In the genomic region with DNA sequence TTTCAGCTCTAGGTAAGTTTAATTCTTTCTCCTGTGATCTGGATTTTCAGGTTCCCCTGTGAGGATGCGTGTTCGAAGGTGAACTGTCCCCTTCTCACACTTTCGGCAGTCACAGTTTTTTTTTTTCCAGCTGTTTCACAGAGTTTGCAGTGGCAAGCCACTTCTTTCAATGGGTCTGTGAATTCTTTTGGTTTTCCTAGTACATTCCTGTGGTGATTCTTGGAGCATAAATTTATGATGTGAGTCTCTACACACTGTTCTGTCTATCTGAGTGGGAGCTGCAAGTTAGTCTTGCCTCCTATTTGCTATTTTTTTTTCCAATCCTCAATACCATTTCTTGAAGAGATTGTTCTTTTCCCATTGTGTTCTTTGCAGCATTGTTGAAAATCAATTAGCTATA, we compare ENCODE assay signal across 18 cellular contexts.
DNase-seq lines count a peak whose midpoint lies in the region; ATAC-seq and TF ChIP-seq lines count a peak whose summit lies in the region.
"Had no signal": no experiment of that assay in that cellular context is flagged by ENCODE, and none has a peak within 500 bp of the region (broad histone marks: within the 10 kb centered on the region; RNA-seq: fewer than 3 reads in every experiment).

No MANE protein-coding gene starts in this region.

- no peak overlapping the region for H3K27ac ChIP-seq in naive thymus-derived CD4-positive, alpha-beta T cell (ENCODE audit: low read depth, low read length)

- H3K4me2 ChIP-seq in skeletal muscle satellite cell (ENCODE audit: low read length) = no peak overlapping the region

- no peak overlapping the region for H3K4me3 Mint-ChIP-seq in naive thymus-derived CD4-positive, alpha-beta T cell

- H3K9ac ChIP-seq in skeletal muscle satellite cell (ENCODE audit: low read depth, low read length) = peak overlapping the region; percentile 55

- H3K4me3 ChIP-seq in astrocyte of the spinal cord (ENCODE audit: low read depth, low read length) = no peak overlapping the region
- H3K4me3 ChIP-seq in skeletal muscle satellite cell (ENCODE audit: low read length) = no peak overlapping the region
- H3K4me3 ChIP-seq in naive thymus-derived CD4-positive, alpha-beta T cell (ENCODE audit: low read length) = no peak overlapping the region
- H3K4me3 ChIP-seq: MG63 had no signal

- intact Hi-C loops in naive thymus-derived CD4-positive, alpha-beta T cell (cut with micrococcal nuclease) = no loop called here

- no peaks in the 10 kb centered on the region for H3K27me3 Mint-ChIP-seq in naive thymus-derived CD4-positive, alpha-beta T cell

- H3K4me1 ChIP-seq in skeletal muscle satellite cell (ENCODE audit: control insufficient read depth, insufficient read depth, low read length) = peaks cover 7% of the 10 kb centered on the region
- H3K4me1 ChIP-seq in naive thymus-derived CD4-positive, alpha-beta T cell (ENCODE audit: control insufficient read depth in 2 of 2, insufficient read depth in 2 of 2, low read length in 2 of 2) = no peaks in the 10 kb centered on the region
- H3K4me1 ChIP-seq: Caco-2 had no signal

- no peaks in the 10 kb centered on the region for H3K4me1 Mint-ChIP-seq in naive thymus-derived CD4-positive, alpha-beta T cell

- ATAC-seq in HG02642 (IDR thresholded peaks at IDR 0.05; ENCODE audit: poor library complexity, unreplicated experiment) = no peak
- no peak for ATAC-seq in naive thymus-derived CD4-positive, alpha-beta T cell

- H3K36me3 Mint-ChIP-seq in naive thymus-derived CD4-positive, alpha-beta T cell = no peaks in the 10 kb centered on the region

- H3K36me3 ChIP-seq in skeletal muscle satellite cell (ENCODE audit: insufficient read depth, low read length) = no peaks in the 10 kb centered on the region
- no peaks in the 10 kb centered on the region for H3K36me3 ChIP-seq in naive thymus-derived CD4-positive, alpha-beta T cell (ENCODE audit: control insufficient read depth in 2 of 3, insufficient read depth in 3 of 3, low read length in 3 of 3)
- H3K36me3 ChIP-seq: MG63 had no signal

- no peak for TF ChIP-seq CTCF in astrocyte of the spinal cord (IDR thresholded peaks at IDR 0.05; ENCODE audit: low read depth, low read length)

- no peak overlapping the region for H3K27ac Mint-ChIP-seq in naive thymus-derived CD4-positive, alpha-beta T cell

- DNase-seq in M059J (ENCODE audit: low read depth) (peak; percentile 42), astrocyte of the spinal cord (ENCODE audit: low read depth, low spot score) (peak; percentile 80), myocyte (ENCODE audit: low read depth) (peak; percentile 73), KG1 (lab: John Stamatoyannopoulos, UW) (no peak)
- DNase-seq in naive thymus-derived CD4-positive, alpha-beta T cell = no peak
- DNase-seq: ACHN, Caco-2, EL, H7, KBM-7, MG63, NCI-H1092, NCI-H146, NCI-H2081 treated with DMSO at 0.1 percent for 48 hours, NCI-H2227 treated with DMSO at 0.1 percent for 48 hours, NCI-H524 had no signal

- H3K27me3 ChIP-seq in skeletal muscle satellite cell (ENCODE audit: control insufficient read depth, insufficient read depth, low read length) = no peaks in the 10 kb centered on the region
- no peaks in the 10 kb centered on the region for H3K27me3 ChIP-seq in naive thymus-derived CD4-positive, alpha-beta T cell (ENCODE audit: control insufficient read depth in 2 of 2, insufficient read depth in 2 of 2, low read length in 2 of 2)
- H3K27me3 ChIP-seq: MG63 had no signal

- H3K9me3 Mint-ChIP-seq in naive thymus-derived CD4-positive, alpha-beta T cell = peaks cover 0 to 23% (median 13%) of the 10 kb centered on the region in 11 donors

- POLR2A ChIA-PET in naive thymus-derived CD4-positive, alpha-beta T cell (lab: Charles Lee) = no interaction called here

- CTCF ChIA-PET in naive thymus-derived CD4-positive, alpha-beta T cell (lab: Charles Lee) = no interaction called here

- H3K9me3 ChIP-seq in skeletal muscle satellite cell (replicated peaks; ENCODE audit: low read length) = no peaks in the 10 kb centered on the region
- peaks cover 0 to 3% (median 0%) of the 10 kb centered on the region in 3 experiments for H3K9me3 ChIP-seq in naive thymus-derived CD4-positive, alpha-beta T cell (ENCODE audit: control insufficient read depth in 2 of 3, low read length in 3 of 3)
- H3K9me3 ChIP-seq: Caco-2, MG63 had no signal

- in situ Hi-C loops in astrocyte of the spinal cord (cut with HindIII; ENCODE audit: low sequenced_read_pairs) = no loop called here

Comparison
In these comparisons a context has a peak if more than half of its experiments do, and no peak if none do; other contexts are left out.
1. DNase-seq: peak in M059J (single experiment), astrocyte of the spinal cord (single experiment) and myocyte (single experiment); none in KG1 (single experiment) and naive thymus-derived CD4-positive, alpha-beta T cell (0 of 9).